8 cellular contexts compared by ENCODE assay signal in genomic region chr22:30591588-30592359, GRCh38. TPM values are rescaled to one million over a fixed set of nuclear protein-coding genes. Genes with fewer than 3 reads are reported as not detected.
DNase-seq lines count a peak whose midpoint lies in the region; TF ChIP-seq lines count a peak whose summit lies in the region.

TSS of gene PES1 (minus strand) at chr22:30591910. CDS start at chr22:30591833, 77 bp downstream.

- POLR2A ChIA-PET in HEK293T (lab: Yijun Ruan, JAX) = interaction anchor here (0.6 to 1.3 kb wide), 8 partner anchors 10 to 170 kb away, joined by 3 to 5 read pairs (median 4); partner anchors contain the start of gene TCN2

- peak within 1 kb of the TSS; percentile 94 for H3K27ac ChIP-seq in SJSA1
- H3K27ac ChIP-seq in subcutaneous abdominal adipose tissue (ENCODE audit: low read depth, low read length) = peak within 1 kb of the TSS; percentile 88

- H3K36me3 ChIP-seq in SJSA1 (peaks cover 34% of the 10 kb centered on the region), neuron (ENCODE audit: insufficient read depth, low read length) (peaks cover 29% of the 10 kb centered on the region), subcutaneous abdominal adipose tissue (ENCODE audit: control insufficient read depth in 5 of 5, insufficient read depth in 5 of 5, low read length in 5 of 5) (peaks cover 0 to 27% (median 24%) of the 10 kb centered on the region in 5 donors)

- CTCF ChIA-PET in HEK293T (lab: Yijun Ruan, JAX) = interaction anchor here (1.0 kb wide), 1 partner anchor 10 kb away, joined by 3 read pairs; no protein-coding TSS in a partner anchor

- H3K4me1 ChIP-seq in SJSA1 (replicated peaks) = peaks cover 11% of the 10 kb centered on the region
- H3K4me1 ChIP-seq in neuron (ENCODE audit: insufficient read depth, low read length) = peaks cover 10% of the 10 kb centered on the region
- peaks cover 4 to 27% (median 21%) of the 10 kb centered on the region in 5 donors for H3K4me1 ChIP-seq in subcutaneous abdominal adipose tissue (ENCODE audit: control insufficient read depth in 5 of 5, insufficient read depth in 5 of 5, low read length in 5 of 5)

- DNase-seq in GM03348 (ENCODE audit: low spot score) = peak; percentile 98
- DNase-seq in HEK293T (ENCODE audit: extremely low spot score) = peak; percentile 100
- peak; percentile 99 for DNase-seq in MV-4-11 (lab: John Stamatoyannopoulos, UW)
- DNase-seq in SJSA1 (ENCODE audit: low read depth in 1 of 2, low spot score in 2 of 2) = peak; percentile 97 to 99
- DNase-seq in activated naive CD4-positive, alpha-beta T cell (lab: John Stamatoyannopoulos, UW) = peak; percentile 71 to 90 (median 82)
- DNase-seq in foreskin melanocyte = peak; percentile 97

- H3K4me3 ChIP-seq in SJSA1 (peak within 1 kb of the TSS; percentile 52), neuron (ENCODE audit: low read length) (peak within 1 kb of the TSS; percentile 82), subcutaneous abdominal adipose tissue (ENCODE audit: low read depth in 1 of 5, low read length in 5 of 5) (peak within 1 kb of the TSS; percentile 75 to 99 (median 94))

- no peak within 1 kb of the TSS for H2AFZ ChIP-seq in neuron (ENCODE audit: low read depth, low read length)

- H3K9ac ChIP-seq in subcutaneous abdominal adipose tissue (ENCODE audit: low read length in 5 of 5) = peak within 1 kb of the TSS; percentile 74 to 93 (median 78)

- peaks cover 24% of the 10 kb centered on the region for H3K27me3 ChIP-seq in SJSA1 (replicated peaks)
- H3K27me3 ChIP-seq in neuron (ENCODE audit: insufficient read depth, low read length) = no peaks in the 10 kb centered on the region
- no peaks in the 10 kb centered on the region for H3K27me3 ChIP-seq in subcutaneous abdominal adipose tissue (ENCODE audit: control insufficient read depth in 5 of 5, insufficient read depth in 4 of 5, low read length in 5 of 5)

- no peaks in the 10 kb centered on the region for H3K9me3 ChIP-seq in SJSA1 (replicated peaks)
- H3K9me3 ChIP-seq in neuron (ENCODE audit: low read length) = no peaks in the 10 kb centered on the region
- no peaks in the 10 kb centered on the region for H3K9me3 ChIP-seq in subcutaneous abdominal adipose tissue (ENCODE audit: control insufficient read depth in 5 of 5, low read length in 5 of 5)

TF ChIP-seq in HEK293T, 16 proteins besides CTCF, POLR2A, EP300 and RAD21:
- TF ChIP-seq FOXA1 (IDR thresholded peaks at IDR 0.05) (no peak), HDGF (IDR thresholded peaks at IDR 0.05; ENCODE audit: borderline replicate concordance) (no peak), CTBP1 (IDR thresholded peaks at IDR 0.05; ENCODE audit: borderline replicate concordance) (no peak; the same call in 1 of the 2 replicates), ELF4 (IDR thresholded peaks at IDR 0.05) (peak; percentile 91), TARDBP (IDR thresholded peaks at IDR 0.05) (no peak), FOXM1 (IDR thresholded peaks at IDR 0.05; ENCODE audit: borderline replicate concordance) (0 out of 2 replicates have a peak, but pooled peaks have one; percentile 20), L3MBTL2 (conservative IDR thresholded peaks at IDR 0.05) (peak; percentile 96), BHLHE40 (IDR thresholded peaks at IDR 0.05; ENCODE audit: borderline replicate concordance) (peak; percentile 69), NFRKB (IDR thresholded peaks at IDR 0.05) (peak; percentile 72), SUZ12 (IDR thresholded peaks at IDR 0.05) (peak; percentile 93), ZNF384 (IDR thresholded peaks at IDR 0.05) (no peak), FOXK2 (IDR thresholded peaks at IDR 0.05) (peak; percentile 90), ARNT (IDR thresholded peaks at IDR 0.05) (peak; percentile 73), SP1 (IDR thresholded peaks at IDR 0.05) (no peak), LEF1 (IDR thresholded peaks at IDR 0.05; ENCODE audit: borderline replicate concordance) (no peak)
- TF ChIP-seq, protein P1, sequence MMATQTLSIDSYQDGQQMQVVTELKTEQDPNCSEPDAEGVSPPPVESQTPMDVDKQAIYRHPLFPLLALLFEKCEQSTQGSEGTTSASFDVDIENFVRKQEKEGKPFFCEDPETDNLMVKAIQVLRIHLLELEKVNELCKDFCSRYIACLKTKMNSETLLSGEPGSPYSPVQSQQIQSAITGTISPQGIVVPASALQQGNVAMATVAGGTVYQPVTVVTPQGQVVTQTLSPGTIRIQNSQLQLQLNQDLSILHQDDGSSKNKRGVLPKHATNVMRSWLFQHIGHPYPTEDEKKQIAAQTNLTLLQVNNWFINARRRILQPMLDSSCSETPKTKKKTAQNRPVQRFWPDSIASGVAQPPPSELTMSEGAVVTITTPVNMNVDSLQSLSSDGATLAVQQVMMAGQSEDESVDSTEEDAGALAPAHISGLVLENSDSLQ (IDR thresholded peaks at IDR 0.05) = peak; percentile 42; the same call in 1 of the 2 replicates

RNA-seq across cellular contexts. Expression of gene PES1, which starts in this region (rescaled TPM):
- total RNA-seq in SJSA1 (2014; rRNA removed; shearing (Covaris generic)) = 68.9 and 105 TPM in 2 replicates

Comparison
In these comparisons a context has a peak if more than half of its experiments do, and no peak if none do; other contexts are left out.
1. Peak in every context shown above with its lines: DNase-seq, H3K4me3 ChIP-seq and H3K27ac ChIP-seq.